In genomic region chr5:142769793-142770649, GRCh38 we compare ENCODE assay signal across 8 cellular contexts. TPM values are rescaled to one million over a fixed set of nuclear protein-coding genes. Genes with fewer than 3 reads are reported as not detected.
A peak's percentile ranks its signal among the peaks of the same experiment; 100 is the strongest.
DNase-seq lines count a peak whose midpoint lies in the region; ATAC-seq and TF ChIP-seq lines count a peak whose summit lies in the region.

Gene ARHGAP26 (plus strand): TSS chr5:142770377. CDS start chr5:142770762, 385 bp downstream.

- H3K36me3 Mint-ChIP-seq in activated T-cell treated with anti-CD3 and anti-CD28 coated beads, Interleukin-2, amount 50 U/mL, for 4 hours (ENCODE audit: insufficient read depth): no peaks in the 10 kb centered on the region

- H3K9me3 ChIP-seq in PC-9 (ENCODE audit: insufficient read depth, low read depth): no peaks in the 10 kb centered on the region
- peaks cover 0 to 2% of the 10 kb centered on the region in 2 donors for H3K9me3 ChIP-seq in esophagus (ENCODE audit: control insufficient read depth in 2 of 2, insufficient read depth in 1 of 2, low read depth in 1 of 2, low read length in 1 of 2)
- H3K9me3 ChIP-seq in muscle layer of colon (ENCODE audit: low read length): no peaks in the 10 kb centered on the region

- DNase-seq in DMS79 treated with DMSO at 0.1 percent for 48 hours (lab: John Stamatoyannopoulos, UW) (peak; percentile 73), KBM-7 (peak; percentile 97), PC-9 (peak; percentile 91 to 96)
- DNase-seq in activated T-cell treated with anti-CD3 and anti-CD28 coated beads, Interleukin-2, amount 50 U/mL, for 4 hours: peak; percentile 90
- DNase-seq in stimulated activated CD8-positive, alpha-beta memory T cell treated with anti-CD3 and anti-CD28 coated beads, Interleukin-7, amount 100 ng/mL, for 24 hours (ENCODE audit: low read depth): peak; percentile 82

- H3K4me1 Mint-ChIP-seq in activated T-cell treated with anti-CD3 and anti-CD28 coated beads, Interleukin-2, amount 50 U/mL, for 4 hours (ENCODE audit: low read depth): peaks cover 37% of the 10 kb centered on the region

- in situ Hi-C loops in KBM-7 (cut with MboI; ENCODE audit: low pct_unique_long_range_greater_than_20kb, low sequenced_read_pairs): no loop called here

- peak within 1 kb of the TSS; percentile 71 for H3K4me3 ChIP-seq in PC-9
- H3K4me3 ChIP-seq in esophagus (ENCODE audit: low read depth in 1 of 2, low read length in 2 of 2): peak within 1 kb of the TSS; percentile 75 to 86
- H3K4me3 ChIP-seq in muscle layer of colon (ENCODE audit: low read depth in 1 of 2, low read length in 2 of 2): peak within 1 kb of the TSS; percentile 80 to 82

- peaks cover 3% of the 10 kb centered on the region; the same call in 1 of the 2 replicates for H4K20me1 ChIP-seq in PC-9 (ENCODE audit: insufficient read depth)

- H3K4me2 ChIP-seq in PC-9: peak within 1 kb of the TSS; percentile 96

- no peaks in the 10 kb centered on the region for H3K9me2 ChIP-seq in PC-9 (ENCODE audit: insufficient read depth)

- H3K27me3 ChIP-seq in PC-9 (ENCODE audit: insufficient read depth, low read depth): no peaks in the 10 kb centered on the region
- H3K27me3 ChIP-seq in esophagus (ENCODE audit: control insufficient read depth in 1 of 2, insufficient read depth in 2 of 2, low read length in 2 of 2): no peaks in the 10 kb centered on the region
- no peaks in the 10 kb centered on the region for H3K27me3 ChIP-seq in muscle layer of colon (ENCODE audit: control insufficient read depth in 1 of 2, insufficient read depth in 2 of 2, low read length in 2 of 2)

- peak; percentile 97 for ATAC-seq in GM21717 (IDR thresholded peaks at IDR 0.05; ENCODE audit: unreplicated experiment)
- peak; percentile 93 to 95 for ATAC-seq in activated T-cell treated with anti-CD3 and anti-CD28 coated beads, Interleukin-2, amount 50 U/mL, for 4 hours

- H3K79me2 ChIP-seq in PC-9 (ENCODE audit: low read depth): peaks cover 34% of the 10 kb centered on the region

- no TSS peak for BruUV-seq in PC-9 (replicated peaks; lab: Mats Ljungman, UMichigan)

- CTCF ChIA-PET in PC-9 (lab: Charles Lee): interaction anchor here (0.5 to 2.6 kb wide), 2 partner anchors 96 to 97 kb away, joined by 3 to 14 read pairs; no protein-coding TSS in a partner anchor

- intact Hi-C loops in PC-9 (cut with micrococcal nuclease; ENCODE audit: unreplicated experiment): loop anchor here (1.0 to 5.0 kb wide), 4 partner anchors 49 to 97 kb away; no protein-coding TSS in a partner anchor

- peak within 1 kb of the TSS; percentile 59 for H3K27ac ChIP-seq in PC-9
- peak within 1 kb of the TSS; percentile 85 to 86 for H3K27ac ChIP-seq in esophagus (ENCODE audit: low read depth in 2 of 2, low read length in 1 of 2)
- H3K27ac ChIP-seq in muscle layer of colon (ENCODE audit: low read depth, low read length): peak within 1 kb of the TSS; percentile 90

- H3K4me3 Mint-ChIP-seq in activated T-cell treated with anti-CD3 and anti-CD28 coated beads, Interleukin-2, amount 50 U/mL, for 4 hours: peak within 1 kb of the TSS; percentile 94

- H3K27me3 Mint-ChIP-seq in activated T-cell treated with anti-CD3 and anti-CD28 coated beads, Interleukin-2, amount 50 U/mL, for 4 hours (ENCODE audit: low read depth): no peaks in the 10 kb centered on the region

- no peaks in the 10 kb centered on the region for H3K9me3 Mint-ChIP-seq in activated T-cell treated with anti-CD3 and anti-CD28 coated beads, Interleukin-2, amount 50 U/mL, for 4 hours

- peaks cover 29% of the 10 kb centered on the region for H3K4me1 ChIP-seq in PC-9 (replicated peaks; ENCODE audit: insufficient read depth)
- H3K4me1 ChIP-seq in esophagus (ENCODE audit: control insufficient read depth in 2 of 2, insufficient read depth in 2 of 2, low read length in 1 of 2): no peaks in the 10 kb centered on the region
- H3K4me1 ChIP-seq in muscle layer of colon (ENCODE audit: insufficient read depth, low read length): peaks cover 6% of the 10 kb centered on the region

- H3K36me3 ChIP-seq in PC-9 (ENCODE audit: low read depth) (no peaks in the 10 kb centered on the region), esophagus (ENCODE audit: control insufficient read depth in 2 of 2, insufficient read depth in 2 of 2, low read length in 1 of 2) (no peaks in the 10 kb centered on the region), muscle layer of colon (ENCODE audit: insufficient read depth, low read length) (no peaks in the 10 kb centered on the region)

- POLR2A ChIA-PET in PC-9 (lab: Charles Lee; ENCODE audit: unreplicated experiment): interaction anchor here (0.6 to 0.7 kb wide), 6 partner anchors 8 to 339 kb away, joined by 3 to 8 read pairs (median 3); no protein-coding TSS in a partner anchor

- H3F3A ChIP-seq in PC-9 (ENCODE audit: insufficient read depth, low read depth): 0 out of 2 replicates have a peak, but pooled peaks cover 3% of the 10 kb centered on the region

- TF ChIP-seq CTCF in PC-9 (conservative IDR thresholded peaks at IDR 0.05): peak; percentile 7; the same call in 1 of the 2 replicates

- peak within 1 kb of the TSS; percentile 89 for H2AFZ ChIP-seq in PC-9

- WGBS in esophagus, 2 donors: 0 to 1% methylated on average over 68 to 87 of the region's 87 CpGs

- peak within 1 kb of the TSS; percentile 54 for H3K9ac ChIP-seq in muscle layer of colon (ENCODE audit: low read length)

RNA-seq across cellular contexts. Expression of gene ARHGAP26, which starts in this region (rescaled TPM):
- 23.0 and 29.7 TPM in 2 replicates for total RNA-seq in PC-9 (2021)
- total RNA-seq in activated T-cell treated with anti-CD3 and anti-CD28 coated beads, Interleukin-2, amount 50 U/mL, for 4 hours: 10 to 100 TPM in 1 of 3 donors, 1 to 10 TPM in 2; 9.1 to 11.7 (median 9.7) TPM
- polyA plus RNA-seq in esophagus: 1 to 10 TPM; 3.1 to 3.6 TPM

Comparison
In these comparisons a context has a peak if more than half of its experiments do, and no peak if none do; other contexts are left out.
1. Peak in every context shown above with its lines: DNase-seq, ATAC-seq, H3K4me3 ChIP-seq and H3K27ac ChIP-seq.